Comparison of ENCODE assay signal across 14 cellular contexts in genomic region chr6:25118038-25118437, GRCh38.
"Had no signal": no experiment of that assay in that cellular context is flagged by ENCODE, and none has a peak within 500 bp of the region (broad histone marks: within the 10 kb centered on the region; RNA-seq: fewer than 3 reads in every experiment).

No MANE protein-coding gene starts in this region.

- DNase-seq: activated CD4-positive, alpha-beta T cell treated with anti-CD3 and anti-CD28 coated beads, Interleukin-2, amount 50 U/mL, for 1 hour; activated effector memory CD4-positive, alpha-beta T cell treated with Interleukin-2 at 50 U/mL for 16 hours; activated naive CD4-positive, alpha-beta T cell treated with anti-CD3 and anti-CD28 coated beads, Interleukin-2, amount 10 ng/mL, durations not matched to agents 7 days and 5 days; activated naive CD8-positive, alpha-beta T cell treated with anti-CD3 and anti-CD28 coated beads, Interleukin-2, amount 50 U/mL, for 24 hours; heart right ventricle; islet precursor cell; left cardiac atrium; nucleus accumbens; right cardiac atrium; SK-N-SH; stimulated activated CD4-positive, alpha-beta T cell treated with anti-CD3 and anti-CD28 coated beads, Interleukin-1b, Interleukin-23, amount 100 ng/mL, for 48 hours; stomach; T-helper 9 cell had no signal

- ATAC-seq: activated naive CD8-positive, alpha-beta T cell treated with anti-CD3 and anti-CD28 coated beads, Interleukin-2, amount 50 U/mL, for 24 hours; heart right ventricle; left cardiac atrium; right cardiac atrium had no signal

- H3K9me3 Mint-ChIP-seq: activated naive CD8-positive, alpha-beta T cell treated with anti-CD3 and anti-CD28 coated beads, Interleukin-2, amount 50 U/mL, for 24 hours had no signal

- H3K27me3 Mint-ChIP-seq: activated naive CD4-positive, alpha-beta T cell treated with anti-CD3 and anti-CD28 coated beads, Interleukin-2, amount 10 ng/mL, durations not matched to agents 7 days and 5 days; activated naive CD8-positive, alpha-beta T cell treated with anti-CD3 and anti-CD28 coated beads, Interleukin-2, amount 50 U/mL, for 24 hours; memory B cell had no signal

- H3K27ac Mint-ChIP-seq: activated naive CD4-positive, alpha-beta T cell treated with anti-CD3 and anti-CD28 coated beads, Interleukin-2, amount 10 ng/mL, durations not matched to agents 7 days and 5 days; activated naive CD8-positive, alpha-beta T cell treated with anti-CD3 and anti-CD28 coated beads, Interleukin-2, amount 50 U/mL, for 24 hours; memory B cell had no signal

- H3K4me3 Mint-ChIP-seq: activated naive CD4-positive, alpha-beta T cell treated with anti-CD3 and anti-CD28 coated beads, Interleukin-2, amount 10 ng/mL, durations not matched to agents 7 days and 5 days; activated naive CD8-positive, alpha-beta T cell treated with anti-CD3 and anti-CD28 coated beads, Interleukin-2, amount 50 U/mL, for 24 hours; memory B cell had no signal
